In the genomic region with DNA sequence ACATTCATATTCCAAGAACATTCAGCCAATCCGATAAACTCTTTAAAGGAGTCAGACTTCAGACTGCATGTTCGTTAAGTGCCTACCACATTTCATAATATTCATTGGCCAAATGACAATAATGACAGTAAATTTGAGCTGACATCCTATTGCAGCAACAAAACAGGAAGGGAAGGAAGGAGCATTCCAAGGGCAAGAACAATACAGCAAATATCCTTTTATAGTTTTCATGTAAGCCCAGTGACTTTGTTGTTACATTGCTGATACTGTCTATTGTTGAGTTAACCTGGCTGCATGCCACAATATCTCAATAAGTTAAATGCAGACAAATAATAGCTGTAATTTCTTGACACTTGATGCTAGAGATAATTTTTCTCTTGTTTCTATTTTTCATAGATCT, we compare ENCODE assay signal across 10 cellular contexts.
"Had no signal": no experiment of that assay in that cellular context is flagged by ENCODE, and none has a peak within 500 bp of the region (broad histone marks: within the 10 kb centered on the region; RNA-seq: fewer than 3 reads in every experiment).

No MANE protein-coding gene starts in this region.

- DNase-seq: activated CD4-positive, alpha-beta memory T cell treated with anti-CD3 and anti-CD28 coated beads, Interleukin-2, amount 10 ng/mL, durations not matched to agents 7 days and 5 days; activated CD4-positive, alpha-beta T cell treated with anti-CD3 and anti-CD28 coated beads for 4 hours; activated effector memory CD4-positive, alpha-beta T cell treated with Interleukin-2 at 50 U/mL for 16 hours; activated naive CD4-positive, alpha-beta T cell treated with anti-CD3 and anti-CD28 coated beads, Interleukin-2, amount 50 U/mL, for 16 hours; activated T-cell treated with anti-CD3 and anti-CD28 coated beads, Interleukin-2, amount 50 U/mL, for 24 hours; caudate nucleus; colonic mucosa; effector CD4-positive, alpha-beta T cell; naive thymus-derived CD4-positive, alpha-beta T cell; pancreas had no signal
